In genomic region chr3:28575100-28575747, GRCh38 we compare ENCODE assay signal across 10 cellular contexts.
DNase-seq lines count a peak whose midpoint lies in the region; ATAC-seq and TF ChIP-seq lines count a peak whose summit lies in the region.
"Had no signal": no experiment of that assay in that cellular context is flagged by ENCODE, and none has a peak within 500 bp of the region (broad histone marks: within the 10 kb centered on the region; RNA-seq: fewer than 3 reads in every experiment).

No MANE protein-coding gene starts in this region.

- DNase-seq in Ammon's horn (ENCODE audit: low spot score) (peak; percentile 11), NCI-H345 (lab: John Stamatoyannopoulos, UW) (peak; percentile 36), fibroblast of the aortic adventitia (ENCODE audit: low read depth) (no peak), nucleus accumbens (lab: John Stamatoyannopoulos, UW) (peak in 36 of 56 donors; percentile 2 to 67 (median 32)), NCI-H187 (lab: John Stamatoyannopoulos, UW) (no peak)
- DNase-seq: stimulated activated CD4-positive, alpha-beta T cell treated with anti-CD3 and anti-CD28 coated beads, Interleukin-2, amount 100 ng/mL, for 48 hours had no signal

- H3K4me3 ChIP-seq in fibroblast of the aortic adventitia (ENCODE audit: low read depth, low read length), result peak overlapping the region; percentile 17
- H3K4me3 ChIP-seq: K562 had no signal

- TF ChIP-seq CTCF in fibroblast of the aortic adventitia (IDR thresholded peaks at IDR 0.05; ENCODE audit: insufficient read depth, low read length), result no peak

- no peak for ATAC-seq in HG03045 (IDR thresholded peaks at IDR 0.05; ENCODE audit: unreplicated experiment)
- ATAC-seq in HG02938 (IDR thresholded peaks at IDR 0.05; ENCODE audit: unreplicated experiment), result no peak
- no peak for ATAC-seq in GM19455 (IDR thresholded peaks at IDR 0.05; ENCODE audit: unreplicated experiment)
- ATAC-seq: K562 had no signal

Comparison
In these comparisons a context has a peak if more than half of its experiments do, and no peak if none do; other contexts are left out.
1. DNase-seq: peak in Ammon's horn (single experiment), NCI-H345 (single experiment) and nucleus accumbens (36 of 56); none in fibroblast of the aortic adventitia (single experiment) and NCI-H187 (0 of 2).